In genomic region chr14:22668417-22668816, GRCh38 we compare ENCODE assay signal across 14 cellular contexts.
DNase-seq lines count a peak whose midpoint lies in the region; ATAC-seq lines count a peak whose summit lies in the region.
"Had no signal": no experiment of that assay in that cellular context is flagged by ENCODE, and none has a peak within 500 bp of the region (broad histone marks: within the 10 kb centered on the region; RNA-seq: fewer than 3 reads in every experiment).

No MANE protein-coding gene starts in this region.

- ATAC-seq in GM18858 (IDR thresholded peaks at IDR 0.05; ENCODE audit: unreplicated experiment): peak; percentile 57
- peak; percentile 46 for ATAC-seq in HG02885 (IDR thresholded peaks at IDR 0.05; ENCODE audit: poor library complexity, unreplicated experiment)
- peak; percentile 68 for ATAC-seq in stimulated activated effector memory CD8-positive, alpha-beta T cell treated with anti-CD3 and anti-CD28 coated beads, Interleukin-12 subunit alpha, Interleukin-12 subunit beta, amount 100 ng/mL, for 72 hours
- ATAC-seq: psoas muscle had no signal

- H3K4me3 Mint-ChIP-seq in stimulated activated effector memory CD8-positive, alpha-beta T cell treated with anti-CD3 and anti-CD28 coated beads, Interleukin-12 subunit alpha, Interleukin-12 subunit beta, amount 100 ng/mL, for 72 hours: no peak overlapping the region
- H3K4me3 Mint-ChIP-seq: CD8-positive, alpha-beta memory T cell had no signal

- peaks cover 2% of the 10 kb centered on the region for H3K9me3 Mint-ChIP-seq in stimulated activated effector memory CD8-positive, alpha-beta T cell treated with anti-CD3 and anti-CD28 coated beads, Interleukin-12 subunit alpha, Interleukin-12 subunit beta, amount 100 ng/mL, for 72 hours

- no peaks in the 10 kb centered on the region for H3K36me3 Mint-ChIP-seq in stimulated activated effector memory CD8-positive, alpha-beta T cell treated with anti-CD3 and anti-CD28 coated beads, Interleukin-12 subunit alpha, Interleukin-12 subunit beta, amount 100 ng/mL, for 72 hours

- DNase-seq in dedifferentiated amniotic fluid mesenchymal stem cell (ENCODE audit: extremely low spot score) (peak; percentile 55), NCI-H1105 (lab: John Stamatoyannopoulos, UW) (no peak), NCI-H1930 (lab: John Stamatoyannopoulos, UW) (no peak)
- no peak for DNase-seq in stimulated activated effector memory CD8-positive, alpha-beta T cell treated with anti-CD3 and anti-CD28 coated beads, Interleukin-12 subunit alpha, Interleukin-12 subunit beta, amount 100 ng/mL, for 72 hours (ENCODE audit: low spot score in 2 of 2)
- DNase-seq in stimulated activated CD4-positive, alpha-beta T cell treated with anti-CD3 and anti-CD28 coated beads, Interleukin-12 subunit alpha, Interleukin-12 subunit beta, amount 100 ng/mL, for 4 hours: no peak
- DNase-seq: CD8-positive, alpha-beta memory T cell; kidney glomerular epithelial cell; NCI-H1048; NCI-H524; psoas muscle; substantia nigra; T-helper 9 cell had no signal

- peaks cover 18% of the 10 kb centered on the region for H3K4me1 Mint-ChIP-seq in stimulated activated effector memory CD8-positive, alpha-beta T cell treated with anti-CD3 and anti-CD28 coated beads, Interleukin-12 subunit alpha, Interleukin-12 subunit beta, amount 100 ng/mL, for 72 hours
- H3K4me1 Mint-ChIP-seq: CD8-positive, alpha-beta memory T cell had no signal

- no peak overlapping the region for H3K27ac Mint-ChIP-seq in stimulated activated effector memory CD8-positive, alpha-beta T cell treated with anti-CD3 and anti-CD28 coated beads, Interleukin-12 subunit alpha, Interleukin-12 subunit beta, amount 100 ng/mL, for 72 hours
- H3K27ac Mint-ChIP-seq: CD8-positive, alpha-beta memory T cell had no signal
